Comparison of ENCODE assay signal across 8 cellular contexts in genomic region chr4:153471691-153472080, GRCh38. TPM values are rescaled to one million over a fixed set of nuclear protein-coding genes. Genes with fewer than 3 reads are reported as not detected.
DNase-seq lines count a peak whose midpoint lies in the region; ATAC-seq and TF ChIP-seq lines count a peak whose summit lies in the region.

No MANE protein-coding gene starts in this region.

- H3K36me3 ChIP-seq in transverse colon, result no peaks in the 10 kb centered on the region

- peak overlapping the region in 2 of 4 donors; percentile 7 to 27 for H3K27ac ChIP-seq in transverse colon

- intact Hi-C loops in transverse colon (cut with DNase I; ENCODE audit: low total_unique reads), result no loop called here

- H3K27me3 ChIP-seq in transverse colon, result no peaks in the 10 kb centered on the region

- peak; percentile 42 for DNase-seq in activated CD8-positive, alpha-beta memory T cell treated with anti-CD3 and anti-CD28 coated beads, Interleukin-2, amount 50 U/mL, for 4 hours
- DNase-seq in stimulated activated CD4-positive, alpha-beta T cell treated with anti-CD3 and anti-CD28 coated beads, Interleukin-1b, Interleukin-23, amount 100 ng/mL, for 48 hours, result peak; percentile 45
- DNase-seq in NCI-H82 (lab: John Stamatoyannopoulos, UW), result no peak
- DNase-seq in DMS153 treated with DMSO at 0.1 percent for 48 hours (lab: John Stamatoyannopoulos, UW; ENCODE audit: unreplicated experiment), result no peak
- no peak for DNase-seq in transverse colon
- no peak for DNase-seq in DMS153 (lab: John Stamatoyannopoulos, UW)

- peaks cover 12 to 43% (median 34%) of the 10 kb centered on the region in 4 donors for H3K4me1 ChIP-seq in transverse colon

- no peak overlapping the region for H3K4me3 ChIP-seq in transverse colon

- TF ChIP-seq EP300 in transverse colon (IDR thresholded peaks at IDR 0.05; ENCODE audit: low read depth), result no peak

- ATAC-seq in GM19351 (IDR thresholded peaks at IDR 0.05; ENCODE audit: unreplicated experiment), result peak; percentile 19
- peak; percentile 27 for ATAC-seq in HG03196 (IDR thresholded peaks at IDR 0.05; ENCODE audit: unreplicated experiment)

- in situ Hi-C loops in transverse colon (cut with MboI; ENCODE audit: low pct_ligation_motif_present in 1 of 4, low pct_unique_long_range_greater_than_20kb in 1 of 4, low sequenced_read_pairs in 3 of 4), result no loop called here

- no peaks in the 10 kb centered on the region for H3K9me3 ChIP-seq in transverse colon

- TF ChIP-seq CTCF in transverse colon (IDR thresholded peaks at IDR 0.05), result no peak

- 35 to 55% methylated on average over 2 to 5 of the region's 5 CpGs for WGBS in transverse colon (ENCODE audit: low coverage in 1 of 2), 2 donors

- TF ChIP-seq POLR2A in transverse colon (IDR thresholded peaks at IDR 0.05), result no peak

RNA-seq across cellular contexts. Expression of gene TMEM131L, which starts 5.5 kb away (rescaled TPM):
- 10 to 100 TPM in 2 of 4 donors, 1 to 10 TPM in 2; 5.2 to 14.8 (median 8.3) TPM for total RNA-seq in transverse colon

Comparison
In these comparisons a context has a peak if more than half of its experiments do, and no peak if none do; other contexts are left out.
1. DNase-seq: peak in activated CD8-positive, alpha-beta memory T cell treated with anti-CD3 and anti-CD28 coated beads, Interleukin-2, amount 50 U/mL, for 4 hours (single experiment) and stimulated activated CD4-positive, alpha-beta T cell treated with anti-CD3 and anti-CD28 coated beads, Interleukin-1b, Interleukin-23, amount 100 ng/mL, for 48 hours (single experiment); none in NCI-H82 (single experiment), DMS153 treated with DMSO at 0.1 percent for 48 hours (single experiment), transverse colon (single experiment) and DMS153 (single experiment).